In genomic region chrX:38126179-38126578, GRCh38 we compare ENCODE assay signal across 29 cellular contexts.
"Had no signal": no experiment of that assay in that cellular context is flagged by ENCODE, and none has a peak within 500 bp of the region (broad histone marks: within the 10 kb centered on the region; RNA-seq: fewer than 3 reads in every experiment).

No MANE protein-coding gene starts in this region.

- H3K36me3 Mint-ChIP-seq: activated naive CD4-positive, alpha-beta T cell treated with anti-CD3 and anti-CD28 coated beads, Interleukin-2, amount 10 ng/mL, durations not matched to agents 7 days and 5 days; natural killer cell; neural progenitor cell; stimulated activated effector memory CD8-positive, alpha-beta T cell treated with anti-CD3 and anti-CD28 coated beads, Interleukin-12 subunit alpha, Interleukin-12 subunit beta, amount 100 ng/mL, for 72 hours had no signal

- H3K27me3 Mint-ChIP-seq: activated naive CD4-positive, alpha-beta T cell treated with anti-CD3 and anti-CD28 coated beads, Interleukin-2, amount 10 ng/mL, durations not matched to agents 7 days and 5 days; stimulated activated naive CD8-positive, alpha-beta T cell treated with anti-CD3 and anti-CD28 coated beads, Interleukin-15, Interleukin-2, amounts not matched to agents 100 ng/mL and 50 ng/mL, for 24 hours had no signal

- H3K27me3 ChIP-seq: brain microvascular endothelial cell, gastrocnemius medialis, left lung, neural progenitor cell, sigmoid colon had no signal

- H3K4me3 ChIP-seq: gastrocnemius medialis, left lung, lower lobe of right lung, neural progenitor cell, psoas muscle, sigmoid colon, thoracic aorta had no signal

- H3K4me3 Mint-ChIP-seq: activated naive CD4-positive, alpha-beta T cell treated with anti-CD3 and anti-CD28 coated beads, Interleukin-2, amount 10 ng/mL, durations not matched to agents 7 days and 5 days; activated T-helper 1 cell treated with anti-CD3 and anti-CD28 coated beads, Interleukin-12 subunit alpha, Interleukin-12 subunit beta, Interleukin-2, Interleukin-4 antibody, amounts not matched to agents 30 ng/mL and 10 ng/mL and 1 ng/mL, durations not matched to agents 14 hours and 24 hours and 36 hours; natural killer cell; neural progenitor cell; stimulated activated effector memory CD8-positive, alpha-beta T cell treated with anti-CD3 and anti-CD28 coated beads, Interleukin-12 subunit alpha, Interleukin-12 subunit beta, amount 100 ng/mL, for 72 hours; stimulated activated naive CD8-positive, alpha-beta T cell treated with anti-CD3 and anti-CD28 coated beads, Interleukin-15, Interleukin-2, amounts not matched to agents 100 ng/mL and 50 ng/mL, for 24 hours had no signal

- DNase-seq: activated CD4-positive, alpha-beta T cell treated with anti-CD3 and anti-CD28 coated beads for 48 hours; activated CD4-positive, alpha-beta T cell treated with anti-CD3 and anti-CD28 coated beads, Interleukin-2, amount 50 U/mL, for 48 hours; activated CD8-positive, alpha-beta memory T cell treated with anti-CD3 and anti-CD28 coated beads for 24 hours; activated gamma-delta T cell; activated naive CD4-positive, alpha-beta T cell treated with anti-CD3 and anti-CD28 coated beads, Interleukin-2, amount 10 ng/mL, durations not matched to agents 7 days and 5 days; amniotic stem cell; brain microvascular endothelial cell; caudate nucleus; gastrocnemius medialis; glutamatergic neuron; left lung; lower lobe of right lung; mesenchymal stem cell; natural killer cell; occipital lobe; psoas muscle; sigmoid colon; small intestine; stimulated activated CD4-positive, alpha-beta T cell treated with anti-CD3 and anti-CD28 coated beads, Interleukin-4, amount 100 ng/mL, for 24 hours; trophoblast cell; WERI-Rb-1 had no signal

- ATAC-seq: activated CD4-positive, CD25-positive, alpha-beta regulatory T cell treated with anti-CD3 and anti-CD28 coated beads, Interleukin-2, amount 50 U/mL, for 24 hours; gastrocnemius medialis; left lung; lower lobe of right lung; natural killer cell; psoas muscle; stimulated activated effector memory CD8-positive, alpha-beta T cell treated with anti-CD3 and anti-CD28 coated beads, Interleukin-12 subunit alpha, Interleukin-12 subunit beta, amount 100 ng/mL, for 72 hours had no signal

- H3K4me1 Mint-ChIP-seq: activated naive CD4-positive, alpha-beta T cell treated with anti-CD3 and anti-CD28 coated beads, Interleukin-2, amount 10 ng/mL, durations not matched to agents 7 days and 5 days; natural killer cell; neural progenitor cell; stimulated activated effector memory CD8-positive, alpha-beta T cell treated with anti-CD3 and anti-CD28 coated beads, Interleukin-12 subunit alpha, Interleukin-12 subunit beta, amount 100 ng/mL, for 72 hours had no signal

- FAIRE-seq: islet of Langerhans, small intestine, urothelium cell line had no signal

- H3K36me3 ChIP-seq: brain microvascular endothelial cell, gastrocnemius medialis, left lung, lower lobe of right lung, neural progenitor cell, sigmoid colon, thoracic aorta, WERI-Rb-1 had no signal

- H3K9me3 Mint-ChIP-seq: activated naive CD4-positive, alpha-beta T cell treated with anti-CD3 and anti-CD28 coated beads, Interleukin-2, amount 10 ng/mL, durations not matched to agents 7 days and 5 days; activated T-helper 1 cell treated with anti-CD3 and anti-CD28 coated beads, Interleukin-12 subunit alpha, Interleukin-12 subunit beta, Interleukin-2, Interleukin-4 antibody, amounts not matched to agents 30 ng/mL and 10 ng/mL and 1 ng/mL, durations not matched to agents 14 hours and 24 hours and 36 hours; neural progenitor cell; stimulated activated effector memory CD8-positive, alpha-beta T cell treated with anti-CD3 and anti-CD28 coated beads, Interleukin-12 subunit alpha, Interleukin-12 subunit beta, amount 100 ng/mL, for 72 hours; stimulated activated naive CD8-positive, alpha-beta T cell treated with anti-CD3 and anti-CD28 coated beads, Interleukin-15, Interleukin-2, amounts not matched to agents 100 ng/mL and 50 ng/mL, for 24 hours had no signal
